In genomic region chr12:104687823-104688573, GRCh38 we compare ENCODE assay signal across 11 cellular contexts.
A peak's percentile ranks its signal among the peaks of the same experiment; 100 is the strongest.
DNase-seq lines count a peak whose midpoint lies in the region; ATAC-seq and TF ChIP-seq lines count a peak whose summit lies in the region.
"Had no signal": no experiment of that assay in that cellular context is flagged by ENCODE, and none has a peak within 500 bp of the region (broad histone marks: within the 10 kb centered on the region; RNA-seq: fewer than 3 reads in every experiment).

No MANE protein-coding gene starts in this region.

- no peak overlapping the region for H3K9ac ChIP-seq in MM.1S (ENCODE audit: low read length)

- H3K4me3 ChIP-seq in CD4-positive, alpha-beta memory T cell (ENCODE audit: low read length in 2 of 2), result no peak overlapping the region
- H3K4me3 ChIP-seq in naive thymus-derived CD4-positive, alpha-beta T cell (ENCODE audit: low read length), result no peak overlapping the region
- H3K4me3 ChIP-seq in MM.1S (ENCODE audit: low read length), result no peak overlapping the region
- H3K4me3 ChIP-seq: PC-9, skin epidermis had no signal

- no peaks in the 10 kb centered on the region for H3K9me3 ChIP-seq in CD4-positive, alpha-beta memory T cell (ENCODE audit: control insufficient read depth in 1 of 2, low read length in 2 of 2)
- H3K9me3 ChIP-seq in naive thymus-derived CD4-positive, alpha-beta T cell (ENCODE audit: control insufficient read depth in 2 of 3, low read length in 3 of 3), result no peaks in the 10 kb centered on the region
- no peaks in the 10 kb centered on the region for H3K9me3 ChIP-seq in MM.1S (replicated peaks; ENCODE audit: insufficient read depth, low read length)

- no peaks in the 10 kb centered on the region for H3F3A ChIP-seq in MM.1S (ENCODE audit: insufficient read depth, low read length)

- POLR2A ChIA-PET in CD4-positive, alpha-beta memory T cell (lab: Charles Lee; ENCODE audit: partially characterized antibody), result interaction anchor here (0.6 kb wide), 1 partner anchor 230 kb away, joined by 3 read pairs; no protein-coding TSS in a partner anchor
- POLR2A ChIA-PET in naive thymus-derived CD4-positive, alpha-beta T cell (lab: Charles Lee), result no interaction called here

- H2AFZ ChIP-seq in MM.1S (ENCODE audit: low read length), result no peak overlapping the region
- H2AFZ ChIP-seq: PC-9 had no signal

- H3K79me2 ChIP-seq in MM.1S (ENCODE audit: low read length), result peaks cover 7% of the 10 kb centered on the region; the same call in 1 of the 2 replicates

- no peaks in the 10 kb centered on the region for H3K27me3 ChIP-seq in CD4-positive, alpha-beta memory T cell (ENCODE audit: insufficient read depth, low read length)
- no peaks in the 10 kb centered on the region for H3K27me3 ChIP-seq in naive thymus-derived CD4-positive, alpha-beta T cell (ENCODE audit: control insufficient read depth in 2 of 2, insufficient read depth in 2 of 2, low read length in 2 of 2)
- H3K27me3 ChIP-seq in MM.1S (replicated peaks; ENCODE audit: insufficient read depth, low read length), result no peaks in the 10 kb centered on the region

- no peaks in the 10 kb centered on the region for H4K20me1 ChIP-seq in MM.1S (ENCODE audit: insufficient read depth, low read length)

- no peak overlapping the region for H3K4me2 ChIP-seq in MM.1S (ENCODE audit: low read depth, low read length)
- H3K4me2 ChIP-seq: PC-9 had no signal

- H3K9me3 Mint-ChIP-seq in CD4-positive, alpha-beta memory T cell, result no peaks in the 10 kb centered on the region
- H3K9me3 Mint-ChIP-seq in naive thymus-derived CD4-positive, alpha-beta T cell, result peaks cover 0 to 7% (median 0%) of the 10 kb centered on the region in 11 donors
- no peaks in the 10 kb centered on the region for H3K9me3 Mint-ChIP-seq in stimulated activated memory B cell treated with anti-CD40 and anti-IgM and Interleukin-4, amounts not matched to agents 10 μg/mL and 1 μg/mL and 100 μg/mL, for 72 hours

- H3K9me2 ChIP-seq in MM.1S (replicated peaks; ENCODE audit: insufficient read depth, low read length), result no peaks in the 10 kb centered on the region

- H3K36me3 Mint-ChIP-seq in CD4-positive, alpha-beta memory T cell, result peaks cover 3 to 4% of the 10 kb centered on the region in 2 donors
- peaks cover 0 to 44% (median 6%) of the 10 kb centered on the region in 5 donors for H3K36me3 Mint-ChIP-seq in naive thymus-derived CD4-positive, alpha-beta T cell
- H3K36me3 Mint-ChIP-seq in stimulated activated memory B cell treated with anti-CD40 and anti-IgM and Interleukin-4, amounts not matched to agents 10 μg/mL and 1 μg/mL and 100 μg/mL, for 72 hours, result peaks cover 10% of the 10 kb centered on the region

- no peak overlapping the region for H3K27ac ChIP-seq in CD4-positive, alpha-beta memory T cell (ENCODE audit: low read depth, low read length)
- H3K27ac ChIP-seq in naive thymus-derived CD4-positive, alpha-beta T cell (ENCODE audit: low read depth, low read length), result no peak overlapping the region
- H3K27ac ChIP-seq in MM.1S (ENCODE audit: low read length), result no peak overlapping the region
- H3K27ac ChIP-seq: PC-9 had no signal

- H3K4me1 ChIP-seq in CD4-positive, alpha-beta memory T cell (ENCODE audit: insufficient read depth, low read length), result peaks cover 63% of the 10 kb centered on the region
- peaks cover 16 to 55% of the 10 kb centered on the region in 2 donors for H3K4me1 ChIP-seq in naive thymus-derived CD4-positive, alpha-beta T cell (ENCODE audit: control insufficient read depth in 2 of 2, insufficient read depth in 2 of 2, low read length in 2 of 2)
- H3K4me1 ChIP-seq in MM.1S (ENCODE audit: low read length), result no peaks in the 10 kb centered on the region

- peaks cover 37 to 88% (median 66%) of the 10 kb centered on the region in 4 donors for H3K4me1 Mint-ChIP-seq in CD4-positive, alpha-beta memory T cell
- H3K4me1 Mint-ChIP-seq in naive thymus-derived CD4-positive, alpha-beta T cell, result peaks cover 18 to 87% (median 51%) of the 10 kb centered on the region in 7 donors
- H3K4me1 Mint-ChIP-seq in stimulated activated memory B cell treated with anti-CD40 and anti-IgM and Interleukin-4, amounts not matched to agents 10 μg/mL and 1 μg/mL and 100 μg/mL, for 72 hours, result peaks cover 54% of the 10 kb centered on the region

- no peaks in the 10 kb centered on the region for H3K27me3 Mint-ChIP-seq in CD4-positive, alpha-beta memory T cell
- no peaks in the 10 kb centered on the region for H3K27me3 Mint-ChIP-seq in naive thymus-derived CD4-positive, alpha-beta T cell
- no peaks in the 10 kb centered on the region for H3K27me3 Mint-ChIP-seq in stimulated activated memory B cell treated with anti-CD40 and anti-IgM and Interleukin-4, amounts not matched to agents 10 μg/mL and 1 μg/mL and 100 μg/mL, for 72 hours

- CTCF ChIA-PET in CD4-positive, alpha-beta memory T cell (lab: Charles Lee; ENCODE audit: partially characterized antibody), result interaction anchor here (1.0 to 1.8 kb wide), 5 partner anchors 8 to 365 kb away, joined by 3 to 4 read pairs (median 4); no protein-coding TSS in a partner anchor
- CTCF ChIA-PET in naive thymus-derived CD4-positive, alpha-beta T cell (lab: Charles Lee), result interaction anchor here (1.3 kb wide), 1 partner anchor 16 kb away, joined by 3 read pairs; no protein-coding TSS in a partner anchor

- H3K36me3 ChIP-seq in CD4-positive, alpha-beta memory T cell (ENCODE audit: insufficient read depth, low read length), result peaks cover 5% of the 10 kb centered on the region
- no peaks in the 10 kb centered on the region for H3K36me3 ChIP-seq in naive thymus-derived CD4-positive, alpha-beta T cell (ENCODE audit: control insufficient read depth in 2 of 3, insufficient read depth in 3 of 3, low read length in 3 of 3)
- no peaks in the 10 kb centered on the region for H3K36me3 ChIP-seq in MM.1S (replicated peaks; ENCODE audit: insufficient read depth, low read length)

- peak overlapping the region in 7 of 8 donors; percentile 53 to 83 (median 71) for H3K4me3 Mint-ChIP-seq in CD4-positive, alpha-beta memory T cell
- H3K4me3 Mint-ChIP-seq in naive thymus-derived CD4-positive, alpha-beta T cell, result peak overlapping the region in 3 of 10 donors; percentile 16 to 79 (median 28)
- H3K4me3 Mint-ChIP-seq in stimulated activated memory B cell treated with anti-CD40 and anti-IgM and Interleukin-4, amounts not matched to agents 10 μg/mL and 1 μg/mL and 100 μg/mL, for 72 hours, result no peak overlapping the region

- peak; percentile 32 to 69 (median 48) for DNase-seq in CD4-positive, alpha-beta memory T cell
- DNase-seq in KG1 (lab: John Stamatoyannopoulos, UW) (peak; percentile 45), MM.1S (no peak), nucleus accumbens (lab: John Stamatoyannopoulos, UW) (no peak)
- peak; percentile 33 for DNase-seq in activated T-cell treated with anti-CD3 and anti-CD28 coated beads, Interleukin-2, amount 50 U/mL, for 1 hour
- DNase-seq in naive thymus-derived CD4-positive, alpha-beta T cell, result peak in 2 of 9 donors; percentile 16 to 44
- DNase-seq: DMS53, NCI-H187 treated with DMSO at 0.1 percent for 48 hours, PC-9 had no signal

- peak; percentile 73 for ATAC-seq in naive thymus-derived CD4-positive, alpha-beta T cell
- no peak for ATAC-seq in stimulated activated memory B cell treated with anti-CD40 and anti-IgM and Interleukin-4, amounts not matched to agents 10 μg/mL and 1 μg/mL and 100 μg/mL, for 72 hours

- H3K27ac Mint-ChIP-seq in CD4-positive, alpha-beta memory T cell, result peak overlapping the region; percentile 68 to 93 (median 88)
- H3K27ac Mint-ChIP-seq in naive thymus-derived CD4-positive, alpha-beta T cell, result peak overlapping the region in 4 of 9 donors; percentile 36 to 96 (median 50)
- no peak overlapping the region for H3K27ac Mint-ChIP-seq in stimulated activated memory B cell treated with anti-CD40 and anti-IgM and Interleukin-4, amounts not matched to agents 10 μg/mL and 1 μg/mL and 100 μg/mL, for 72 hours

- no peak for TF ChIP-seq CTCF in MM.1S (IDR thresholded peaks at IDR 0.05; ENCODE audit: low read length)

- intact Hi-C loops in CD4-positive, alpha-beta memory T cell (cut with micrococcal nuclease), result no loop called here
- intact Hi-C loops in naive thymus-derived CD4-positive, alpha-beta T cell (cut with micrococcal nuclease), result loop anchor here (1.0 to 2.0 kb wide), 2 partner anchors 7 to 17 kb away; no protein-coding TSS in a partner anchor

Comparison
In these comparisons a context has a peak if more than half of its experiments do, and no peak if none do; other contexts are left out.
1. DNase-seq: peak in CD4-positive, alpha-beta memory T cell (5 of 5), KG1 (single experiment) and activated T-cell treated with anti-CD3 and anti-CD28 coated beads, Interleukin-2, amount 50 U/mL, for 1 hour (single experiment); none in MM.1S (single experiment) and nucleus accumbens (0 of 56).